1 cellular context compared by ENCODE assay signal in genomic region chrX:104318330-104319009, GRCh38.
TF ChIP-seq lines count a peak whose summit lies in the region.

No MANE protein-coding gene starts in this region.

TF ChIP-seq in H1, 55 proteins besides CTCF, POLR2A, EP300 and RAD21:
- TF ChIP-seq MAX (IDR thresholded peaks at IDR 0.05): no peak
- TF ChIP-seq CBX8 (IDR thresholded peaks at IDR 0.05; ENCODE audit: borderline replicate concordance, low read depth, low read length): no peak
- TF ChIP-seq POU5F1 (IDR thresholded peaks at IDR 0.05; ENCODE audit: low read depth, low read length): no peak
- TF ChIP-seq RFX5 (IDR thresholded peaks at IDR 0.05; ENCODE audit: borderline replicate concordance, low read depth, low read length): no peak
- TF ChIP-seq E2F6 (IDR thresholded peaks at IDR 0.05): no peak
- no peak for TF ChIP-seq GTF2F1 (IDR thresholded peaks at IDR 0.05; ENCODE audit: borderline replicate concordance, low read depth, low read length)
- TF ChIP-seq CHD1 (IDR thresholded peaks at IDR 0.05; ENCODE audit: low read depth, low read length): no peak
- TF ChIP-seq EGR1 (IDR thresholded peaks at IDR 0.05; ENCODE audit: borderline replicate concordance, low read depth, low read length): no peak
- no peak for TF ChIP-seq NRF1 (IDR thresholded peaks at IDR 0.05; ENCODE audit: low read depth, low read length)
- no peak for TF ChIP-seq TAF1 (IDR thresholded peaks at IDR 0.05; ENCODE audit: low read depth, low read length)
- TF ChIP-seq SIN3A (conservative IDR thresholded peaks at IDR 0.05 in 1 of 2, IDR thresholded peaks at IDR 0.05 in 1 of 2; ENCODE audit: low read depth in 1 of 2, low read length in 2 of 2): no peak
- TF ChIP-seq KDM4A (IDR thresholded peaks at IDR 0.05; ENCODE audit: low read depth, low read length, severe bottlenecking): no peak
- no peak for TF ChIP-seq NANOG (IDR thresholded peaks at IDR 0.05; ENCODE audit: insufficient read depth, low read depth, low read length, poor library complexity, severe bottlenecking)
- TF ChIP-seq BACH1 (IDR thresholded peaks at IDR 0.05; ENCODE audit: low read length): no peak
